In the genomic region with DNA sequence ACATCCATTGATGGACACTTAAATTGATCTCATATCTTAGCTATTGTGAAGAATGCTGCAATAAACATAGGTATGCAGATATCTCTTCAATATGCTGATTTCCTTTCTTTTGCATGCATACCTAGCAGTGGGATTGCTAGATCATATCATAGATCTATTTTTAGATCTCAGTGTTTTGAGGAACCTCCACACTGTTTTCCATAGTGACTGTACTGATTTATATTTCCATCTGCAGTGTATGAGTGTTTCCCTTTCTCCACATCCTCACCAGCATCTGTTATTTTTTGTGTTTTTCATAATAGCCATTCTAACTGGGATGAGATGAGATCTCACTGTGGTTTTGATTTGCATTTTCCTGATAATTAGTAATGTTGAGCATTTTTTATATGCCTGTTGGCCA, we compare ENCODE assay signal across 23 cellular contexts.
"Had no signal": no experiment of that assay in that cellular context is flagged by ENCODE, and none has a peak within 500 bp of the region (broad histone marks: within the 10 kb centered on the region; RNA-seq: fewer than 3 reads in every experiment).

No MANE protein-coding gene starts in this region.

- H3K4me3 Mint-ChIP-seq: mesothelial cell of epicardium; natural killer cell; neural progenitor cell; stimulated activated naive B cell treated with anti-CD40 and anti-IgM and Interleukin-4, amounts not matched to agents 10 μg/mL and 1 μg/mL and 100 μg/mL, for 72 hours; stimulated activated naive CD8-positive, alpha-beta T cell treated with anti-CD3 and anti-CD28 coated beads, Interleukin-15, amount 100 ng/mL, for 72 hours had no signal

- H3K27ac Mint-ChIP-seq: mesothelial cell of epicardium; natural killer cell; neural progenitor cell; stimulated activated naive B cell treated with anti-CD40 and anti-IgM and Interleukin-4, amounts not matched to agents 10 μg/mL and 1 μg/mL and 100 μg/mL, for 72 hours; stimulated activated naive CD8-positive, alpha-beta T cell treated with anti-CD3 and anti-CD28 coated beads, Interleukin-15, amount 100 ng/mL, for 72 hours had no signal

- H3K27me3 ChIP-seq: dorsolateral prefrontal cortex, heart right ventricle, neural progenitor cell, ovary, right atrium auricular region, sigmoid colon, testis, tibial nerve, upper lobe of right lung, vagina had no signal

- H3K9me3 Mint-ChIP-seq: natural killer cell had no signal

- H3K36me3 Mint-ChIP-seq: mesothelial cell of epicardium, natural killer cell, neural progenitor cell had no signal

- DNase-seq: dorsolateral prefrontal cortex; effector memory CD4-positive, alpha-beta T cell; heart right ventricle; islet precursor cell; mammary epithelial cell; natural killer cell; nucleus accumbens; ovary; sigmoid colon; stimulated activated CD4-positive, alpha-beta T cell treated with anti-CD3 and anti-CD28 coated beads, Interleukin-2, amount 100 ng/mL, for 24 hours; stimulated activated CD4-positive, alpha-beta T cell treated with anti-CD3 and anti-CD28 coated beads, Interleukin-4, amount 100 ng/mL, for 4 hours; stimulated activated naive B cell treated with anti-CD40 and anti-IgM and Interleukin-4, amounts not matched to agents 10 μg/mL and 1 μg/mL and 100 μg/mL, for 72 hours; stimulated activated naive CD8-positive, alpha-beta T cell treated with anti-CD3 and anti-CD28 coated beads, Interleukin-15, amount 100 ng/mL, for 72 hours; testis; upper lobe of right lung had no signal

- H3K4me3 ChIP-seq: dorsolateral prefrontal cortex, heart right ventricle, neural progenitor cell, ovary, right atrium auricular region, sigmoid colon, skin epidermis, testis, tibial nerve, upper lobe of right lung, vagina had no signal

- H3K27me3 Mint-ChIP-seq: stimulated activated naive B cell treated with anti-CD40 and anti-IgM and Interleukin-4, amounts not matched to agents 10 μg/mL and 1 μg/mL and 100 μg/mL, for 72 hours; stimulated activated naive CD8-positive, alpha-beta T cell treated with anti-CD3 and anti-CD28 coated beads, Interleukin-15, amount 100 ng/mL, for 72 hours had no signal

- ATAC-seq: esophagus mucosa; heart right ventricle; left lobe of liver; natural killer cell; stimulated activated naive B cell treated with anti-CD40 and anti-IgM and Interleukin-4, amounts not matched to agents 10 μg/mL and 1 μg/mL and 100 μg/mL, for 72 hours; stimulated activated naive CD8-positive, alpha-beta T cell treated with anti-CD3 and anti-CD28 coated beads, Interleukin-15, amount 100 ng/mL, for 72 hours; upper lobe of right lung had no signal

- H3K27ac ChIP-seq: dorsolateral prefrontal cortex, heart right ventricle, neural progenitor cell, ovary, right atrium auricular region, sigmoid colon, skin epidermis, testis, tibial nerve, upper lobe of right lung, vagina had no signal

- H3K36me3 ChIP-seq: heart right ventricle, neural progenitor cell, ovary, right atrium auricular region, sigmoid colon, tibial nerve, upper lobe of right lung, vagina had no signal

- H3K4me1 Mint-ChIP-seq: neural progenitor cell had no signal
